Comparison of ENCODE assay signal across 1 cellular context in genomic region chr1:229480500-229480899, GRCh38.
TF ChIP-seq lines count a peak whose summit lies in the region.

No MANE protein-coding gene starts in this region.

TF ChIP-seq in SK-N-SH treated with all-trans-retinoic acid at 6 μM for 48 hours, 23 proteins besides CTCF, POLR2A, EP300 and RAD21 (continued from another document):
- no peak for TF ChIP-seq CSRNP3 (CRISPR knock-in tag; IDR thresholded peaks at IDR 0.05)
- no peak for TF ChIP-seq ZFP3 (CRISPR knock-in tag; IDR thresholded peaks at IDR 0.05)
- no peak for TF ChIP-seq POU6F1 (CRISPR knock-in tag; IDR thresholded peaks at IDR 0.05; ENCODE audit: borderline replicate concordance, low read depth)
- no peak for TF ChIP-seq ZNF8 (CRISPR knock-in tag; IDR thresholded peaks at IDR 0.05)
- TF ChIP-seq GLIS3 (CRISPR knock-in tag; IDR thresholded peaks at IDR 0.05) = no peak
- no peak for TF ChIP-seq TCF4 (CRISPR knock-in tag; IDR thresholded peaks at IDR 0.05; ENCODE audit: borderline replicate concordance)
- no peak for TF ChIP-seq ARNTL (CRISPR knock-in tag; IDR thresholded peaks at IDR 0.05; ENCODE audit: borderline replicate concordance, low read depth)
- no peak for TF ChIP-seq TSHZ2 (CRISPR knock-in tag; IDR thresholded peaks at IDR 0.05)
TF ChIP-seq in SK-N-SH treated with all-trans-retinoic acid at 6 μM for 48 hours: peak in this region for 0.
